9 cellular contexts compared by ENCODE assay signal in genomic region chr10:86969421-86970041, GRCh38. TPM values are rescaled to one million over a fixed set of nuclear protein-coding genes. Genes with fewer than 3 reads are reported as not detected.
A peak's percentile ranks its signal among the peaks of the same experiment; 100 is the strongest.
DNase-seq lines count a peak whose midpoint lies in the region; ATAC-seq and TF ChIP-seq lines count a peak whose summit lies in the region.
"Had no signal": no experiment of that assay in that cellular context is flagged by ENCODE, and none has a peak within 500 bp of the region (broad histone marks: within the 10 kb centered on the region; RNA-seq: fewer than 3 reads in every experiment).

No MANE protein-coding gene starts in this region.

- no peak for TF ChIP-seq POLR2A in body of pancreas (IDR thresholded peaks at IDR 0.05)

- H3K36me3 ChIP-seq in body of pancreas (replicated peaks in 1 of 2; ENCODE audit: insufficient read depth in 1 of 2, low read depth in 2 of 2) = no peaks in the 10 kb centered on the region
- H3K36me3 ChIP-seq in left lung = no peaks in the 10 kb centered on the region
- no peaks in the 10 kb centered on the region for H3K36me3 ChIP-seq in thymus (ENCODE audit: control insufficient read depth, insufficient read depth)

- peaks cover 29% of the 10 kb centered on the region for H3K4me1 Mint-ChIP-seq in activated CD4-positive, alpha-beta T cell treated with anti-CD3 and anti-CD28 coated beads, Interleukin-2, amount 10 ng/mL, durations not matched to agents 7 days and 5 days

- H3K4me3 Mint-ChIP-seq in activated CD4-positive, alpha-beta T cell treated with anti-CD3 and anti-CD28 coated beads, Interleukin-2, amount 10 ng/mL, durations not matched to agents 7 days and 5 days = no peak overlapping the region
- H3K4me3 Mint-ChIP-seq: T-helper 1 cell treated with Interleukin-12 subunit alpha and Interleukin-12 subunit beta and Interleukin-4 antibody, amounts not matched to agents 30 μg/mL and 1 μg/mL, for 36 hours had no signal

- H3K9me3 ChIP-seq in body of pancreas = no peaks in the 10 kb centered on the region
- H3K9me3 ChIP-seq in left lung = no peaks in the 10 kb centered on the region
- H3K9me3 ChIP-seq in thymus (ENCODE audit: control insufficient read depth) = no peaks in the 10 kb centered on the region

- CTCF ChIA-PET in activated CD4-positive, alpha-beta T cell treated with anti-CD3 and anti-CD28 coated beads, Interleukin-2, amount 10 ng/mL, durations not matched to agents 7 days and 5 days (lab: Charles Lee) = interaction anchor here (0.9 to 2.1 kb wide), 4 partner anchors 10 to 31 kb away, joined by 3 to 12 read pairs (median 4); no protein-coding TSS in a partner anchor

- no peaks in the 10 kb centered on the region for H3K36me3 Mint-ChIP-seq in activated CD4-positive, alpha-beta T cell treated with anti-CD3 and anti-CD28 coated beads, Interleukin-2, amount 10 ng/mL, durations not matched to agents 7 days and 5 days (ENCODE audit: low read depth)

- peak overlapping the region; percentile 38 for H3K27ac Mint-ChIP-seq in activated CD4-positive, alpha-beta T cell treated with anti-CD3 and anti-CD28 coated beads, Interleukin-2, amount 10 ng/mL, durations not matched to agents 7 days and 5 days
- H3K27ac Mint-ChIP-seq: T-helper 1 cell treated with Interleukin-12 subunit alpha and Interleukin-12 subunit beta and Interleukin-4 antibody, amounts not matched to agents 30 μg/mL and 1 μg/mL, for 36 hours had no signal

- DNase-seq in activated CD4-positive, alpha-beta T cell treated with anti-CD3 and anti-CD28 coated beads, Interleukin-2, amount 10 ng/mL, durations not matched to agents 7 days and 5 days = no peak
- DNase-seq in activated CD4-positive, alpha-beta T cell treated with anti-CD3 and anti-CD28 coated beads for 4 hours = no peak
- DNase-seq in body of pancreas (no peak), left lung (peak in 1 of 2 donors; percentile 24), NCI-H526 treated with DMSO at 0.1 percent for 48 hours (lab: John Stamatoyannopoulos, UW) (no peak), SHP77 (lab: John Stamatoyannopoulos, UW) (no peak)

- WGBS in body of pancreas, 2 donors = 76 to 92% methylated on average over 2 to 8 of the region's 8 CpGs
- WGBS in thymus = 90% methylated on average over 8 of the region's 8 CpGs

- TF ChIP-seq CTCF in body of pancreas (IDR thresholded peaks at IDR 0.05) = no peak
- TF ChIP-seq CTCF in left lung (IDR thresholded peaks at IDR 0.05) = no peak

- H3K27me3 Mint-ChIP-seq in activated CD4-positive, alpha-beta T cell treated with anti-CD3 and anti-CD28 coated beads, Interleukin-2, amount 10 ng/mL, durations not matched to agents 7 days and 5 days = peaks cover 28% of the 10 kb centered on the region

- intact Hi-C loops in body of pancreas (cut with DNase I) = no loop called here
- intact Hi-C loops in left lung (cut with DNase I) = no loop called here

- ATAC-seq in body of pancreas (no peak), left lung (no peak), HG03095 (IDR thresholded peaks at IDR 0.05; ENCODE audit: unreplicated experiment) (no peak)

- no peaks in the 10 kb centered on the region for H3K9me3 Mint-ChIP-seq in activated CD4-positive, alpha-beta T cell treated with anti-CD3 and anti-CD28 coated beads, Interleukin-2, amount 10 ng/mL, durations not matched to agents 7 days and 5 days
- H3K9me3 Mint-ChIP-seq: T-helper 1 cell treated with Interleukin-12 subunit alpha and Interleukin-12 subunit beta and Interleukin-4 antibody, amounts not matched to agents 30 μg/mL and 1 μg/mL, for 36 hours had no signal

- H3K4me1 ChIP-seq in body of pancreas (peaks cover 56% of the 10 kb centered on the region), left lung (peaks cover 32 to 58% of the 10 kb centered on the region in 2 donors), thymus (ENCODE audit: control insufficient read depth, insufficient read depth, low read length) (peaks cover 6% of the 10 kb centered on the region)

- peak overlapping the region; percentile 12 to 99 (median 93) for H3K27ac ChIP-seq in body of pancreas
- H3K27ac ChIP-seq in left lung = peak overlapping the region; percentile 89 to 92
- H3K27ac ChIP-seq in thymus (ENCODE audit: low read depth) = peak overlapping the region; percentile 56

- no peaks in the 10 kb centered on the region for H3K27me3 ChIP-seq in body of pancreas
- peaks cover 0 to 49% of the 10 kb centered on the region in 2 donors for H3K27me3 ChIP-seq in left lung
- H3K27me3 ChIP-seq in thymus (ENCODE audit: control insufficient read depth, insufficient read depth) = peaks cover 31% of the 10 kb centered on the region

- H3K4me3 ChIP-seq in body of pancreas (no peak overlapping the region), left lung (peak overlapping the region; percentile 52 to 56), thymus (ENCODE audit: low read length) (no peak overlapping the region)

- POLR2A ChIA-PET in activated CD4-positive, alpha-beta T cell treated with anti-CD3 and anti-CD28 coated beads, Interleukin-2, amount 10 ng/mL, durations not matched to agents 7 days and 5 days (lab: Charles Lee) = no interaction called here

RNA-seq across cellular contexts. Expression of gene ADIRF, which starts 1.2 kb away (rescaled TPM):
- not detected for total RNA-seq in activated CD4-positive, alpha-beta T cell treated with anti-CD3 and anti-CD28 coated beads, Interleukin-2, amount 10 ng/mL, durations not matched to agents 7 days and 5 days
- total RNA-seq in body of pancreas = 100 to 1,000 TPM; 113 to 115 TPM
- 10 to 100 TPM; 47.9 to 94.1 TPM for total RNA-seq in left lung
- 196 TPM for polyA plus RNA-seq in thymus

RNA-seq across cellular contexts. Expression of gene SNCG, which starts 11.1 kb away (rescaled TPM):
- total RNA-seq in activated CD4-positive, alpha-beta T cell treated with anti-CD3 and anti-CD28 coated beads, Interleukin-2, amount 10 ng/mL, durations not matched to agents 7 days and 5 days = not detected
- total RNA-seq in body of pancreas (1 to 10 TPM; 2.6 to 3.0 TPM), left lung (10 to 100 TPM in 1 of 2 donors, 1 to 10 TPM in 1; 4.3 to 15.0 TPM)
- polyA plus RNA-seq in thymus = 69.4 TPM

RNA-seq across cellular contexts. Expression of gene MMRN2, which starts 12.1 kb away (rescaled TPM):
- total RNA-seq in activated CD4-positive, alpha-beta T cell treated with anti-CD3 and anti-CD28 coated beads, Interleukin-2, amount 10 ng/mL, durations not matched to agents 7 days and 5 days = not detected
- total RNA-seq in body of pancreas (10 to 100 TPM; 16.8 to 17.4 TPM), left lung (10 to 100 TPM; 20.6 to 41.8 TPM)
- polyA plus RNA-seq in thymus = 9.3 TPM

RNA-seq across cellular contexts. Expression of gene FAM25A, which starts 50.6 kb away (rescaled TPM):
- not detected for total RNA-seq in activated CD4-positive, alpha-beta T cell treated with anti-CD3 and anti-CD28 coated beads, Interleukin-2, amount 10 ng/mL, durations not matched to agents 7 days and 5 days
- total RNA-seq in body of pancreas = not detected
- not detected for total RNA-seq in left lung
- 26.9 TPM for polyA plus RNA-seq in thymus

Comparison
In these comparisons a context has a peak if more than half of its experiments do, and no peak if none do; other contexts are left out.
1. H3K4me3 ChIP-seq: peak in left lung (2 of 2); none in body of pancreas (0 of 2) and thymus (single experiment).
2. RNA of gene ADIRF, which starts 1.2 kb away (total RNA-seq): 113 to 115 TPM in body of pancreas and 47.9 to 94.1 TPM in left lung; not detected in activated CD4-positive, alpha-beta T cell treated with anti-CD3 and anti-CD28 coated beads, Interleukin-2, amount 10 ng/mL, durations not matched to agents 7 days and 5 days; every median in the first group is over 10 times any median in the second.
3. RNA of gene MMRN2, which starts 12.1 kb away (total RNA-seq): 20.6 to 41.8 TPM in left lung and 16.8 to 17.4 TPM in body of pancreas; not detected in activated CD4-positive, alpha-beta T cell treated with anti-CD3 and anti-CD28 coated beads, Interleukin-2, amount 10 ng/mL, durations not matched to agents 7 days and 5 days; every median in the first group is over 10 times any median in the second.
4. Peak in every context shown above with its lines, with median percentiles within 50 percentile points of each other: H3K27ac ChIP-seq.